ENCODE assay signal across 8 cellular contexts in genomic region chr10:3783313-3783689, GRCh38. TPM values are rescaled to one million over a fixed set of nuclear protein-coding genes. Genes with fewer than 3 reads are reported as not detected.
DNase-seq lines count a peak whose midpoint lies in the region; ATAC-seq and TF ChIP-seq lines count a peak whose summit lies in the region.

No MANE protein-coding gene starts in this region.

- no peak overlapping the region for H2AFZ ChIP-seq in SK-N-SH (ENCODE audit: low read depth)

- TF ChIP-seq POLR2A in GM18526 (IDR thresholded peaks at IDR 0.05; ENCODE audit: extremely low read depth, insufficient read length) (peak; percentile 85), adrenal gland (IDR thresholded peaks at IDR 0.05) (peak; percentile 8 to 70), sigmoid colon (IDR thresholded peaks at IDR 0.05) (peak; percentile 37 to 60)

- TF ChIP-seq CTCF in 22Rv1 (IDR thresholded peaks at IDR 0.05) = no peak
- TF ChIP-seq CTCF in SK-N-SH (IDR thresholded peaks at IDR 0.05) = no peak
- TF ChIP-seq CTCF in adrenal gland (IDR thresholded peaks at IDR 0.05) = no peak
- no peak for TF ChIP-seq CTCF in sigmoid colon (IDR thresholded peaks at IDR 0.05)

- TF ChIP-seq EP300 in SK-N-SH (IDR thresholded peaks at IDR 0.05; ENCODE audit: borderline replicate concordance in 1 of 2, low read depth in 1 of 2, low read length in 1 of 2) (0 out of 4 replicates have a peak, but pooled peaks of 1 of the 2 experiments have one; percentile 2), sigmoid colon (IDR thresholded peaks at IDR 0.05) (peak in 1 of 4 donors; percentile 47)

- CTCF ChIA-PET in SK-N-SH (lab: Yijun Ruan, JAX) = interaction anchor here (1.6 kb wide), 1 partner anchor 22 kb away, joined by 4 read pairs; no protein-coding TSS in a partner anchor

- H3K79me2 ChIP-seq in SK-N-SH (ENCODE audit: insufficient read depth) = peaks cover 77% of the 10 kb centered on the region

- H3K27me3 ChIP-seq in SK-N-SH (ENCODE audit: insufficient read depth) (no peaks in the 10 kb centered on the region), adrenal gland (no peaks in the 10 kb centered on the region), sigmoid colon (no peaks in the 10 kb centered on the region)

- H3K4me2 ChIP-seq in SK-N-SH = peak overlapping the region; percentile 93

- H3K9ac ChIP-seq in SK-N-SH = peak overlapping the region; percentile 98

- intact Hi-C loops in adrenal gland (cut with DNase I) = loop anchor here in 1 of 2 donors (10.0 kb wide), 1 partner anchor 92 kb away; no protein-coding TSS in a partner anchor
- intact Hi-C loops in sigmoid colon (cut with DNase I) = loop anchor here (2.0 to 5.0 kb wide), 8 partner anchors 46 to 986 kb away; no protein-coding TSS in a partner anchor

- peak; percentile 4; the same call in 1 of the 2 replicates for TF ChIP-seq RAD21 in SK-N-SH (IDR thresholded peaks at IDR 0.05; ENCODE audit: low read length)

- H3K4me3 ChIP-seq in SK-N-SH (ENCODE audit: low read depth in 2 of 2, low read length in 1 of 2) (peak overlapping the region; percentile 95 to 97), adrenal gland (peak overlapping the region; percentile 63 to 83 (median 80)), sigmoid colon (peak overlapping the region; percentile 73 to 97 (median 90))

- H3K9me2 ChIP-seq in SK-N-SH = no peaks in the 10 kb centered on the region

- H4K20me1 ChIP-seq in SK-N-SH (ENCODE audit: insufficient read depth) = peaks cover 63% of the 10 kb centered on the region

- ATAC-seq in HG03280 (IDR thresholded peaks at IDR 0.05; ENCODE audit: unreplicated experiment) = peak; percentile 18
- ATAC-seq in HG02970 (IDR thresholded peaks at IDR 0.05; ENCODE audit: low FRiP score, unreplicated experiment) = no peak

- POLR2A ChIA-PET in SK-N-SH (lab: Yijun Ruan, JAX) = interaction anchor here (0.7 to 3.9 kb wide), 2 partner anchors 102 to 388 kb away, joined by 3 to 24 read pairs; no protein-coding TSS in a partner anchor

- H3F3A ChIP-seq in SK-N-SH (replicated peaks; ENCODE audit: insufficient read depth) = peaks cover 60% of the 10 kb centered on the region

- H3K4me1 ChIP-seq in SK-N-SH (ENCODE audit: control insufficient read depth in 1 of 2, insufficient read depth in 2 of 2, low read depth in 1 of 2, low read length in 1 of 2) (peaks cover 27 to 37% of the 10 kb centered on the region in 2 experiments), adrenal gland (replicated peaks in 1 of 2) (peaks cover 23 to 55% of the 10 kb centered on the region in 2 donors), sigmoid colon (peaks cover 0 to 41% (median 38%) of the 10 kb centered on the region in 4 donors)

- H3K36me3 ChIP-seq in SK-N-SH (replicated peaks in 1 of 2; ENCODE audit: control insufficient read depth in 1 of 2, insufficient read depth in 2 of 2, low read length in 1 of 2) (peaks cover 39 to 62% of the 10 kb centered on the region in 2 experiments), adrenal gland (replicated peaks in 1 of 2) (peaks cover 0 to 38% of the 10 kb centered on the region in 2 donors), sigmoid colon (peaks cover 18 to 37% (median 30%) of the 10 kb centered on the region in 4 donors)

- under 1% methylated on average over 12 of the region's 12 CpGs for WGBS in SK-N-SH (ENCODE audit: low lambda C conversion rate)
- WGBS in adrenal gland, 4 donors = 0 to 1% (median 1%) methylated on average over 11 to 12 of the region's 12 CpGs
- whole genome bisulfite sequencing in sigmoid colon, 2 donors = 0% methylated on average over 12 of the region's 12 CpGs

- DNase-seq in SK-N-SH (peak; percentile 73), adrenal gland (peak; percentile 57 to 82 (median 71)), hepatic stellate cell (ENCODE audit: low spot score) (peak; percentile 54), sigmoid colon (peak; percentile 87)

- peak overlapping the region; percentile 89 for H3K27ac ChIP-seq in 22Rv1
- H3K27ac ChIP-seq in SK-N-SH (ENCODE audit: low read depth in 2 of 2, low read length in 1 of 2) = peak overlapping the region; percentile 80 to 99
- H3K27ac ChIP-seq in adrenal gland = peak overlapping the region; percentile 89 to 100 (median 100)
- peak overlapping the region; percentile 98 to 100 (median 100) for H3K27ac ChIP-seq in sigmoid colon

- H3K9me3 ChIP-seq in SK-N-SH (no peaks in the 10 kb centered on the region), adrenal gland (replicated peaks in 1 of 3) (no peaks in the 10 kb centered on the region), sigmoid colon (no peaks in the 10 kb centered on the region)

TF ChIP-seq in SK-N-SH, 30 proteins besides CTCF, POLR2A, EP300 and RAD21 (continues in another document):
- TF ChIP-seq RXRA (IDR thresholded peaks at IDR 0.05; ENCODE audit: borderline replicate concordance, low read depth) = no peak
- no peak for TF ChIP-seq PBX3 (IDR thresholded peaks at IDR 0.05)
- no peak for TF ChIP-seq TAF1 (IDR thresholded peaks at IDR 0.05; ENCODE audit: borderline replicate concordance, low read depth, low read length)
- no peak for TF ChIP-seq GATA2 (CRISPR knock-in tag; IDR thresholded peaks at IDR 0.05)
- no peak for TF ChIP-seq FOSL2 (IDR thresholded peaks at IDR 0.05; ENCODE audit: borderline replicate concordance, low read depth)
- no peak for TF ChIP-seq MEF2A (IDR thresholded peaks at IDR 0.05; ENCODE audit: borderline replicate concordance, low read depth)
- no peak for TF ChIP-seq FOXM1 (IDR thresholded peaks at IDR 0.05; ENCODE audit: low read depth)
- TF ChIP-seq MXI1 (IDR thresholded peaks at IDR 0.05; ENCODE audit: low read depth, low read length) = no peak
- no peak for TF ChIP-seq FOXJ3 (CRISPR knock-in tag; IDR thresholded peaks at IDR 0.05)
- TF ChIP-seq, protein P1, sequence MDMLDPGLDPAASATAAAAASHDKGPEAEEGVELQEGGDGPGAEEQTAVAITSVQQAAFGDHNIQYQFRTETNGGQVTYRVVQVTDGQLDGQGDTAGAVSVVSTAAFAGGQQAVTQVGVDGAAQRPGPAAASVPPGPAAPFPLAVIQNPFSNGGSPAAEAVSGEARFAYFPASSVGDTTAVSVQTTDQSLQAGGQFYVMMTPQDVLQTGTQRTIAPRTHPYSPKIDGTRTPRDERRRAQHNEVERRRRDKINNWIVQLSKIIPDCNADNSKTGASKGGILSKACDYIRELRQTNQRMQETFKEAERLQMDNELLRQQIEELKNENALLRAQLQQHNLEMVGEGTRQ (IDR thresholded peaks at IDR 0.05; ENCODE audit: borderline replicate concordance, low read depth, low read length) = no peak
- TF ChIP-seq ELF1 (IDR thresholded peaks at IDR 0.05) = no peak
- no peak for TF ChIP-seq JUND (IDR thresholded peaks at IDR 0.05)
- no peak for TF ChIP-seq POLR2AphosphoS5 (IDR thresholded peaks at IDR 0.05; ENCODE audit: low read depth, low read length)
- TF ChIP-seq TCF12 (IDR thresholded peaks at IDR 0.05) = no peak
- TF ChIP-seq IRF3 (IDR thresholded peaks at IDR 0.05; ENCODE audit: low read depth, low read length) = no peak
- TF ChIP-seq, protein P2, sequence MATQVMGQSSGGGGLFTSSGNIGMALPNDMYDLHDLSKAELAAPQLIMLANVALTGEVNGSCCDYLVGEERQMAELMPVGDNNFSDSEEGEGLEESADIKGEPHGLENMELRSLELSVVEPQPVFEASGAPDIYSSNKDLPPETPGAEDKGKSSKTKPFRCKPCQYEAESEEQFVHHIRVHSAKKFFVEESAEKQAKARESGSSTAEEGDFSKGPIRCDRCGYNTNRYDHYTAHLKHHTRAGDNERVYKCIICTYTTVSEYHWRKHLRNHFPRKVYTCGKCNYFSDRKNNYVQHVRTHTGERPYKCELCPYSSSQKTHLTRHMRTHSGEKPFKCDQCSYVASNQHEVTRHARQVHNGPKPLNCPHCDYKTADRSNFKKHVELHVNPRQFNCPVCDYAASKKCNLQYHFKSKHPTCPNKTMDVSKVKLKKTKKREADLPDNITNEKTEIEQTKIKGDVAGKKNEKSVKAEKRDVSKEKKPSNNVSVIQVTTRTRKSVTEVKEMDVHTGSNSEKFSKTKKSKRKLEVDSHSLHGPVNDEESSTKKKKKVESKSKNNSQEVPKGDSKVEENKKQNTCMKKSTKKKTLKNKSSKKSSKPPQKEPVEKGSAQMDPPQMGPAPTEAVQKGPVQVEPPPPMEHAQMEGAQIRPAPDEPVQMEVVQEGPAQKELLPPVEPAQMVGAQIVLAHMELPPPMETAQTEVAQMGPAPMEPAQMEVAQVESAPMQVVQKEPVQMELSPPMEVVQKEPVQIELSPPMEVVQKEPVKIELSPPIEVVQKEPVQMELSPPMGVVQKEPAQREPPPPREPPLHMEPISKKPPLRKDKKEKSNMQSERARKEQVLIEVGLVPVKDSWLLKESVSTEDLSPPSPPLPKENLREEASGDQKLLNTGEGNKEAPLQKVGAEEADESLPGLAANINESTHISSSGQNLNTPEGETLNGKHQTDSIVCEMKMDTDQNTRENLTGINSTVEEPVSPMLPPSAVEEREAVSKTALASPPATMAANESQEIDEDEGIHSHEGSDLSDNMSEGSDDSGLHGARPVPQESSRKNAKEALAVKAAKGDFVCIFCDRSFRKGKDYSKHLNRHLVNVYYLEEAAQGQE (IDR thresholded peaks at IDR 0.05; ENCODE audit: low read depth, low read length) = no peak

RNA-seq across cellular contexts. Expression of gene KLF6, which starts 1.7 kb away (rescaled TPM):
- polyA plus RNA-seq in SK-N-SH (2012; rRNA removed) = 127 and 148 TPM in 2 replicates
- 72.3 and 76.2 TPM in 2 replicates for polyA plus RNA-seq in SK-N-SH (2012; cell fraction: cytosol; rRNA removed)
- polyA plus RNA-seq in SK-N-SH (2012; cell fraction: nucleus; rRNA removed) = 687 and 844 TPM in 2 replicates
- total RNA-seq in adrenal gland = 10 to 100 TPM; 14.4 to 70.2 (median 38.9) TPM
- 10 to 100 TPM; 14.9 to 25.2 (median 18.0) TPM for polyA plus RNA-seq in adrenal gland
- 100 to 1,000 TPM in 2 of 4 donors, 10 to 100 TPM in 2; 50.3 to 116 (median 85.8) TPM for total RNA-seq in sigmoid colon
- 100 to 1,000 TPM in 1 of 3 donors, 10 to 100 TPM in 2; 73.3 to 137 (median 91.6) TPM for polyA plus RNA-seq in sigmoid colon
